ENCODE assay signal across 17 cellular contexts in the genomic region with DNA sequence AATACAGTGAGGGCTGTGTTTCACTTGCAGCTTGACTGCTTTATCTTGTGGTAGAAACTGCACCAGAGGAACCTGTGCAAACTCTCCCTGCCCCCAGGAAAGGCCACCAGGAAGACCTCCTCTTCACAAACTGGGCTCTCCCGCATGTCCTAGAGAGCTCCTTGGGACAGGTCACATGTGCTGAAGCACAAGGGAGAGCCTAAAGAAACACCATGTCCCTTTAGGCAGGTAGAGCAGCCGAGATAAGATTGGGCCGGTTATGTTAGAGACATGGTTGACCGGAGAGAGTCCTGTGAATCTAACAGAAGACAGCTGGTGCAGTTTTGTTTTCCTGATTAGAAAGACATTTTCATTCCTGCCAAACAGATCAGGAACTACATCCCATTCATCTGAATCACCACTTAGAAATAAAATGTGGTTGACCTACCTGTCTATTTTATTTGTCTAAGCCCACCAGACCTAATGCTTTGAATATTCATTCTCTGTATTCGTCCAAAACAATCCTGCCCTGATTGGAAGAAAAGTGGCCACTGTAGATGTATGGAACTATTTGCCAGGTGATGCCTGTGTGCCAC.
A peak's percentile ranks its signal among the peaks of the same experiment; 100 is the strongest.
DNase-seq lines count a peak whose midpoint lies in the region; ATAC-seq and TF ChIP-seq lines count a peak whose summit lies in the region.
"Had no signal": no experiment of that assay in that cellular context is flagged by ENCODE, and none has a peak within 500 bp of the region (broad histone marks: within the 10 kb centered on the region; RNA-seq: fewer than 3 reads in every experiment).

No MANE protein-coding gene starts in this region.

- peaks cover 21% of the 10 kb centered on the region for H4K20me1 ChIP-seq in neural progenitor cell (ENCODE audit: low read depth)

- no peak; the same call in 2 of the 3 replicates for ATAC-seq in RWPE2 (ENCODE audit: low read depth)
- ATAC-seq in foreskin keratinocyte = no peak

- peaks cover 10% of the 10 kb centered on the region; the same call in 1 of the 2 replicates for H3K36me3 ChIP-seq in RWPE2 (ENCODE audit: low read depth)
- peaks cover 21% of the 10 kb centered on the region for H3K36me3 ChIP-seq in neural progenitor cell
- H3K36me3 ChIP-seq: BE2C, SJSA1 had no signal

- peaks cover 31% of the 10 kb centered on the region for H3K9me3 Mint-ChIP-seq in neural progenitor cell

- H3K79me2 ChIP-seq in neural progenitor cell (ENCODE audit: low read depth) = peaks cover 38% of the 10 kb centered on the region

- peak; percentile 22 for DNase-seq in AG10803 (ENCODE audit: low read depth)
- no peak for DNase-seq in RWPE2 (ENCODE audit: low spot score)
- DNase-seq in foreskin keratinocyte = peak; percentile 56 to 69
- DNase-seq in neural progenitor cell (ENCODE audit: low spot score) = no peak
- no peak for DNase-seq in stimulated activated CD4-positive, alpha-beta T cell treated with anti-CD3 and anti-CD28 coated beads, Interleukin-4, amount 100 ng/mL, for 24 hours
- DNase-seq in activated gamma-delta T cell (lab: John Stamatoyannopoulos, UW) = no peak
- DNase-seq in stimulated activated naive CD4-positive, alpha-beta T cell treated with Interleukin-2 at 50 U/mL for 16 hours (lab: John Stamatoyannopoulos, UW) = no peak
- DNase-seq: BE2C; Caco-2; CD4-positive, alpha-beta T cell; DMS53; EL; IMR-90; NCI-H1417 treated with DMSO at 0.1 percent for 48 hours; NCI-H187 treated with DMSO at 0.1 percent for 48 hours; NCI-H526 had no signal

- H3K27me3 ChIP-seq in RWPE2 (ENCODE audit: insufficient read depth, poor library complexity, severe bottlenecking) = no peaks in the 10 kb centered on the region
- H3K27me3 ChIP-seq in foreskin keratinocyte = no peaks in the 10 kb centered on the region
- no peaks in the 10 kb centered on the region for H3K27me3 ChIP-seq in neural progenitor cell
- H3K27me3 ChIP-seq: BE2C, SJSA1 had no signal

- H3K4me2 ChIP-seq in neural progenitor cell = no peak overlapping the region

- H3K9me3 ChIP-seq in RWPE2 (ENCODE audit: severe bottlenecking) = no peaks in the 10 kb centered on the region
- no peaks in the 10 kb centered on the region for H3K9me3 ChIP-seq in neural progenitor cell (ENCODE audit: low read depth)
- H3K9me3 ChIP-seq: BE2C had no signal

- peak overlapping the region; percentile 10 for H3K27ac Mint-ChIP-seq in neural progenitor cell
- H3K27ac Mint-ChIP-seq: CD4-positive, alpha-beta T cell had no signal

- TF ChIP-seq CTCF in AG10803 (conservative IDR thresholded peaks at IDR 0.05; ENCODE audit: low read length) (no peak), RWPE2 (IDR thresholded peaks at IDR 0.05; ENCODE audit: poor library complexity, severe bottlenecking) (no peak), foreskin keratinocyte (conservative IDR thresholded peaks at IDR 0.05) (no peak), neural progenitor cell (IDR thresholded peaks at IDR 0.05) (no peak)

- H3K4me3 ChIP-seq in AG10803 (ENCODE audit: low read length) (no peak overlapping the region), RWPE2 (ENCODE audit: severe bottlenecking) (no peak overlapping the region), neural progenitor cell (no peak overlapping the region)
- H3K4me3 ChIP-seq: SJSA1 had no signal

- H3K4me1 ChIP-seq in RWPE2 (ENCODE audit: insufficient read depth, poor library complexity, severe bottlenecking) (no peaks in the 10 kb centered on the region), foreskin keratinocyte (no peaks in the 10 kb centered on the region), neural progenitor cell (no peaks in the 10 kb centered on the region)
- H3K4me1 ChIP-seq: BE2C, Caco-2, SJSA1 had no signal

- H3F3A ChIP-seq in neural progenitor cell (ENCODE audit: low read depth) = peaks cover 18% of the 10 kb centered on the region

- no peak overlapping the region for H2AFZ ChIP-seq in neural progenitor cell (replicated peaks)

- H3K36me3 Mint-ChIP-seq in neural progenitor cell = peaks cover 90% of the 10 kb centered on the region

- H3K4me1 Mint-ChIP-seq in neural progenitor cell = peaks cover 7% of the 10 kb centered on the region

- peaks cover 4% of the 10 kb centered on the region for H3K27me3 Mint-ChIP-seq in neural progenitor cell (ENCODE audit: insufficient read depth, low read depth)

- no peak overlapping the region for H3K9ac ChIP-seq in neural progenitor cell

- no peak overlapping the region for H3K4me3 Mint-ChIP-seq in neural progenitor cell
- H3K4me3 Mint-ChIP-seq: CD4-positive, alpha-beta T cell had no signal

- H3K27ac ChIP-seq in RWPE2 (ENCODE audit: poor library complexity, severe bottlenecking) (peak overlapping the region; percentile 25), foreskin keratinocyte (no peak overlapping the region), neural progenitor cell (no peak overlapping the region)
- H3K27ac ChIP-seq: SJSA1 had no signal

Comparison
In these comparisons a context has a peak if more than half of its experiments do, and no peak if none do; other contexts are left out.
1. DNase-seq: peak in AG10803 (single experiment) and foreskin keratinocyte (2 of 2); none in RWPE2 (single experiment), neural progenitor cell (single experiment), stimulated activated CD4-positive, alpha-beta T cell treated with anti-CD3 and anti-CD28 coated beads, Interleukin-4, amount 100 ng/mL, for 24 hours (single experiment), activated gamma-delta T cell (single experiment) and stimulated activated naive CD4-positive, alpha-beta T cell treated with Interleukin-2 at 50 U/mL for 16 hours (single experiment).